ENCODE assay signal across 8 cellular contexts in the genomic region with DNA sequence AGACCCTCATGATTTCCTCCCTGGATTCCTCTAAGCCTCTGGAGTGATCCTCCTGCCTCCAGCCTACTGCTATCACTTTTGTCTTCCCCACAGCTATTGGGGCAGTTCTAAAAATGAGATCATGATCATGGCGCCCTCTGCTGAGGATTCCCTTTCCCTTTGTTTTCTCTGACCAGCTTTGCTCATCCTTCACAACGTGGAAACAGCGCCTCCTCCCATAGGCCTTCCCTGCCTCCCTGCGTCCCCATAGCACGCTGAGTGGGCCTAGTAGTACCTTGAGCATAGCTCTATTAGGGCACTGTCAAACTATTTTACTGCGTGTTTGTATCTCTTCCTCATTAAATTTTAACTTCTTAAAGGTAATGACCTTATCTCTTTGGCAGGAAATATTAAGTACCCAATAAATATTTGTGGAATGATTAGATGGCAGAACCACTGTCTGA.
DNase-seq lines count a peak whose midpoint lies in the region; ATAC-seq and TF ChIP-seq lines count a peak whose summit lies in the region.

No MANE protein-coding gene starts in this region.

- ATAC-seq in GM19023 (IDR thresholded peaks at IDR 0.05; ENCODE audit: unreplicated experiment) = peak; percentile 45
- ATAC-seq in stimulated activated effector memory CD8-positive, alpha-beta T cell treated with anti-CD3 and anti-CD28 coated beads, Interleukin-12 subunit alpha, Interleukin-12 subunit beta, amount 100 ng/mL, for 72 hours = peak; percentile 59
- ATAC-seq in HG03460 (IDR thresholded peaks at IDR 0.05; ENCODE audit: unreplicated experiment) = no peak

- H3K27ac Mint-ChIP-seq in stimulated activated effector memory CD8-positive, alpha-beta T cell treated with anti-CD3 and anti-CD28 coated beads, Interleukin-12 subunit alpha, Interleukin-12 subunit beta, amount 100 ng/mL, for 72 hours = no peak overlapping the region

- H3K4me3 Mint-ChIP-seq in stimulated activated effector memory CD8-positive, alpha-beta T cell treated with anti-CD3 and anti-CD28 coated beads, Interleukin-12 subunit alpha, Interleukin-12 subunit beta, amount 100 ng/mL, for 72 hours = no peak overlapping the region

- in situ Hi-C loops in astrocyte of the cerebellum (cut with HindIII; ENCODE audit: low sequenced_read_pairs) = no loop called here

- no peaks in the 10 kb centered on the region for H3K36me3 Mint-ChIP-seq in stimulated activated effector memory CD8-positive, alpha-beta T cell treated with anti-CD3 and anti-CD28 coated beads, Interleukin-12 subunit alpha, Interleukin-12 subunit beta, amount 100 ng/mL, for 72 hours

- H3K36me3 ChIP-seq in BE2C = no peaks in the 10 kb centered on the region

- no peaks in the 10 kb centered on the region for H3K9me3 Mint-ChIP-seq in stimulated activated effector memory CD8-positive, alpha-beta T cell treated with anti-CD3 and anti-CD28 coated beads, Interleukin-12 subunit alpha, Interleukin-12 subunit beta, amount 100 ng/mL, for 72 hours

- no peaks in the 10 kb centered on the region for H3K4me1 ChIP-seq in BE2C

- no peaks in the 10 kb centered on the region for H3K27me3 ChIP-seq in BE2C

- TF ChIP-seq CTCF in BE2C (IDR thresholded peaks at IDR 0.05; ENCODE audit: low read depth, low read length) (peak; percentile 69), astrocyte of the cerebellum (IDR thresholded peaks at IDR 0.05; ENCODE audit: low read depth, low read length, missing control alignments) (peak; percentile 72)

- DNase-seq in BE2C = peak; percentile 67
- DNase-seq in HT1080 (ENCODE audit: low read depth) = peak; percentile 84
- peak; percentile 84 for DNase-seq in NCI-H82 treated with DMSO at 0.1 percent for 48 hours (lab: John Stamatoyannopoulos, UW; ENCODE audit: unreplicated experiment)
- peak; percentile 62 for DNase-seq in astrocyte of the cerebellum (ENCODE audit: low read depth)
- peak; percentile 94 for DNase-seq in islet precursor cell
- peak in 1 of 2 donors; percentile 53 for DNase-seq in stimulated activated effector memory CD8-positive, alpha-beta T cell treated with anti-CD3 and anti-CD28 coated beads, Interleukin-12 subunit alpha, Interleukin-12 subunit beta, amount 100 ng/mL, for 72 hours (ENCODE audit: low spot score in 2 of 2)

- H3K4me3 ChIP-seq in BE2C (ENCODE audit: low read depth, low read length) (no peak overlapping the region), astrocyte of the cerebellum (ENCODE audit: low read depth, low read length) (no peak overlapping the region)

- H3K9me3 ChIP-seq in BE2C = no peaks in the 10 kb centered on the region

- no peaks in the 10 kb centered on the region for H3K4me1 Mint-ChIP-seq in stimulated activated effector memory CD8-positive, alpha-beta T cell treated with anti-CD3 and anti-CD28 coated beads, Interleukin-12 subunit alpha, Interleukin-12 subunit beta, amount 100 ng/mL, for 72 hours
